ENCODE assay signal across 1 cellular context in the genomic region with DNA sequence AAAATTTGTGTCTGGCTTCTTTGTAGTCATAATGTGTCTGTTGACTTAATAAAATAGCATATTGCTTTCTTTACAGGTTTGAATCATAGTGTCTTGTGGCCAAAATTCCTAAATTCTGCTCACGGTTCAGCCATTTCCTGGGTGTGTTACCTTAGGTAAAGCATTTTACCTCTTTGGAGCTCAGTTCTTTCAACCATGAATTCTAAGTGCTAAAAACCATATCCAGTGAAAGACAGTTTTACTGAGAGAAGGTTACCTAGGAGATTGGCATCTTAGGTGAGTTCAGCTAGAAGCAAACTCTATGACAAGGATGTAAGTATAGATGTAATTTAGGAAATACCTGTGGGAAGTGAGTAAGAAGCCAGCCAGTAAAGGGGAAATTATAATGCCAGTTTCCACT.
TF ChIP-seq lines count a peak whose summit lies in the region.

No MANE protein-coding gene starts in this region.

TF ChIP-seq in GM23338, 12 proteins besides CTCF, POLR2A, EP300 and RAD21 (continued from another document):
- TF ChIP-seq, protein P1, sequence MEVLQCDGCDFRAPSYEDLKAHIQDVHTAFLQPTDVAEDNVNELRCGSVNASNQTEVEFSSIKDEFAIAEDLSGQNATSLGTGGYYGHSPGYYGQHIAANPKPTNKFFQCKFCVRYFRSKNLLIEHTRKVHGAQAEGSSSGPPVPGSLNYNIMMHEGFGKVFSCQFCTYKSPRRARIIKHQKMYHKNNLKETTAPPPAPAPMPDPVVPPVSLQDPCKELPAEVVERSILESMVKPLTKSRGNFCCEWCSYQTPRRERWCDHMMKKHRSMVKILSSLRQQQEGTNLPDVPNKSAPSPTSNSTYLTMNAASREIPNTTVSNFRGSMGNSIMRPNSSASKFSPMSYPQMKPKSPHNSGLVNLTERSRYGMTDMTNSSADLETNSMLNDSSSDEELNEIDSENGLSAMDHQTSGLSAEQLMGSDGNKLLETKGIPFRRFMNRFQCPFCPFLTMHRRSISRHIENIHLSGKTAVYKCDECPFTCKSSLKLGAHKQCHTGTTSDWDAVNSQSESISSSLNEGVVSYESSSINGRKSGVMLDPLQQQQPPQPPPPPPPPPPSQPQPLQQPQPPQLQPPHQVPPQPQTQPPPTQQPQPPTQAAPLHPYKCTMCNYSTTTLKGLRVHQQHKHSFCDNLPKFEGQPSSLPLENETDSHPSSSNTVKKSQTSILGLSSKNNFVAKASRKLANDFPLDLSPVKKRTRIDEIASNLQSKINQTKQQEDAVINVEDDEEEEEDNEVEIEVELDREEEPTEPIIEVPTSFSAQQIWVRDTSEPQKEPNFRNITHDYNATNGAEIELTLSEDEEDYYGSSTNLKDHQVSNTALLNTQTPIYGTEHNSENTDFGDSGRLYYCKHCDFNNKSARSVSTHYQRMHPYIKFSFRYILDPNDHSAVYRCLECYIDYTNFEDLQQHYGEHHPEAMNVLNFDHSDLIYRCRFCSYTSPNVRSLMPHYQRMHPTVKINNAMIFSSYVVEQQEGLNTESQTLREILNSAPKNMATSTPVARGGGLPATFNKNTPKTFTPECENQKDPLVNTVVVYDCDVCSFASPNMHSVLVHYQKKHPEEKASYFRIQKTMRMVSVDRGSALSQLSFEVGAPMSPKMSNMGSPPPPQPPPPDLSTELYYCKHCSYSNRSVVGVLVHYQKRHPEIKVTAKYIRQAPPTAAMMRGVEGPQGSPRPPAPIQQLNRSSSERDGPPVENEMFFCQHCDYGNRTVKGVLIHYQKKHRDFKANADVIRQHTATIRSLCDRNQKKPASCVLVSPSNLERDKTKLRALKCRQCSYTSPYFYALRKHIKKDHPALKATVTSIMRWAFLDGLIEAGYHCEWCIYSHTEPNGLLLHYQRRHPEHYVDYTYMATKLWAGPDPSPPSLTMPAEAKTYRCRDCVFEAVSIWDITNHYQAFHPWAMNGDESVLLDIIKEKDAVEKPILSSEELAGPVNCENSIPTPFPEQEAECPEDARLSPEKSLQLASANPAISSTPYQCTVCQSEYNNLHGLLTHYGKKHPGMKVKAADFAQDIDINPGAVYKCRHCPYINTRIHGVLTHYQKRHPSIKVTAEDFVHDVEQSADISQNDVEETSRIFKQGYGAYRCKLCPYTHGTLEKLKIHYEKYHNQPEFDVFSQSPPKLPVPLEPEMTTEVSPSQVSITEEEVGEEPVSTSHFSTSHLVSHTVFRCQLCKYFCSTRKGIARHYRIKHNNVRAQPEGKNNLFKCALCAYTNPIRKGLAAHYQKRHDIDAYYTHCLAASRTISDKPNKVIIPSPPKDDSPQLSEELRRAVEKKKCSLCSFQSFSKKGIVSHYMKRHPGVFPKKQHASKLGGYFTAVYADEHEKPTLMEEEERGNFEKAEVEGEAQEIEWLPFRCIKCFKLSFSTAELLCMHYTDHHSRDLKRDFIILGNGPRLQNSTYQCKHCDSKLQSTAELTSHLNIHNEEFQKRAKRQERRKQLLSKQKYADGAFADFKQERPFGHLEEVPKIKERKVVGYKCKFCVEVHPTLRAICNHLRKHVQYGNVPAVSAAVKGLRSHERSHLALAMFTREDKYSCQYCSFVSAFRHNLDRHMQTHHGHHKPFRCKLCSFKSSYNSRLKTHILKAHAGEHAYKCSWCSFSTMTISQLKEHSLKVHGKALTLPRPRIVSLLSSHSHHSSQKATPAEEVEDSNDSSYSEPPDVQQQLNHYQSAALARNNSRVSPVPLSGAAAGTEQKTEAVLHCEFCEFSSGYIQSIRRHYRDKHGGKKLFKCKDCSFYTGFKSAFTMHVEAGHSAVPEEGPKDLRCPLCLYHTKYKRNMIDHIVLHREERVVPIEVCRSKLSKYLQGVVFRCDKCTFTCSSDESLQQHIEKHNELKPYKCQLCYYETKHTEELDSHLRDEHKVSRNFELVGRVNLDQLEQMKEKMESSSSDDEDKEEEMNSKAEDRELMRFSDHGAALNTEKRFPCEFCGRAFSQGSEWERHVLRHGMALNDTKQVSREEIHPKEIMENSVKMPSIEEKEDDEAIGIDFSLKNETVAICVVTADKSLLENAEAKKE (CRISPR knock-in tag; IDR thresholded peaks at IDR 0.05): no peak
- TF ChIP-seq POLR2AphosphoS5 (IDR thresholded peaks at IDR 0.05; ENCODE audit: low read depth) (no peak), ZNF114 (CRISPR knock-in tag; IDR thresholded peaks at IDR 0.05) (no peak), EZH2 (IDR thresholded peaks at IDR 0.05; ENCODE audit: low read depth, unreplicated experiment) (no peak), ZNF331 (CRISPR knock-in tag; IDR thresholded peaks at IDR 0.05; ENCODE audit: low read depth) (no peak), NANOG (IDR thresholded peaks at IDR 0.05; ENCODE audit: borderline replicate concordance) (no peak), CREB1 (CRISPR knock-in tag; IDR thresholded peaks at IDR 0.05; ENCODE audit: low read depth) (no peak), EZH2phosphoT487 (IDR thresholded peaks at IDR 0.05; ENCODE audit: unreplicated experiment) (no peak), STAT1 (IDR thresholded peaks at IDR 0.05; ENCODE audit: unreplicated experiment) (no peak)
- TF ChIP-seq, protein P2, sequence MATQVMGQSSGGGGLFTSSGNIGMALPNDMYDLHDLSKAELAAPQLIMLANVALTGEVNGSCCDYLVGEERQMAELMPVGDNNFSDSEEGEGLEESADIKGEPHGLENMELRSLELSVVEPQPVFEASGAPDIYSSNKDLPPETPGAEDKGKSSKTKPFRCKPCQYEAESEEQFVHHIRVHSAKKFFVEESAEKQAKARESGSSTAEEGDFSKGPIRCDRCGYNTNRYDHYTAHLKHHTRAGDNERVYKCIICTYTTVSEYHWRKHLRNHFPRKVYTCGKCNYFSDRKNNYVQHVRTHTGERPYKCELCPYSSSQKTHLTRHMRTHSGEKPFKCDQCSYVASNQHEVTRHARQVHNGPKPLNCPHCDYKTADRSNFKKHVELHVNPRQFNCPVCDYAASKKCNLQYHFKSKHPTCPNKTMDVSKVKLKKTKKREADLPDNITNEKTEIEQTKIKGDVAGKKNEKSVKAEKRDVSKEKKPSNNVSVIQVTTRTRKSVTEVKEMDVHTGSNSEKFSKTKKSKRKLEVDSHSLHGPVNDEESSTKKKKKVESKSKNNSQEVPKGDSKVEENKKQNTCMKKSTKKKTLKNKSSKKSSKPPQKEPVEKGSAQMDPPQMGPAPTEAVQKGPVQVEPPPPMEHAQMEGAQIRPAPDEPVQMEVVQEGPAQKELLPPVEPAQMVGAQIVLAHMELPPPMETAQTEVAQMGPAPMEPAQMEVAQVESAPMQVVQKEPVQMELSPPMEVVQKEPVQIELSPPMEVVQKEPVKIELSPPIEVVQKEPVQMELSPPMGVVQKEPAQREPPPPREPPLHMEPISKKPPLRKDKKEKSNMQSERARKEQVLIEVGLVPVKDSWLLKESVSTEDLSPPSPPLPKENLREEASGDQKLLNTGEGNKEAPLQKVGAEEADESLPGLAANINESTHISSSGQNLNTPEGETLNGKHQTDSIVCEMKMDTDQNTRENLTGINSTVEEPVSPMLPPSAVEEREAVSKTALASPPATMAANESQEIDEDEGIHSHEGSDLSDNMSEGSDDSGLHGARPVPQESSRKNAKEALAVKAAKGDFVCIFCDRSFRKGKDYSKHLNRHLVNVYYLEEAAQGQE (IDR thresholded peaks at IDR 0.05; ENCODE audit: unreplicated experiment): no peak
- TF ChIP-seq, protein P3, sequence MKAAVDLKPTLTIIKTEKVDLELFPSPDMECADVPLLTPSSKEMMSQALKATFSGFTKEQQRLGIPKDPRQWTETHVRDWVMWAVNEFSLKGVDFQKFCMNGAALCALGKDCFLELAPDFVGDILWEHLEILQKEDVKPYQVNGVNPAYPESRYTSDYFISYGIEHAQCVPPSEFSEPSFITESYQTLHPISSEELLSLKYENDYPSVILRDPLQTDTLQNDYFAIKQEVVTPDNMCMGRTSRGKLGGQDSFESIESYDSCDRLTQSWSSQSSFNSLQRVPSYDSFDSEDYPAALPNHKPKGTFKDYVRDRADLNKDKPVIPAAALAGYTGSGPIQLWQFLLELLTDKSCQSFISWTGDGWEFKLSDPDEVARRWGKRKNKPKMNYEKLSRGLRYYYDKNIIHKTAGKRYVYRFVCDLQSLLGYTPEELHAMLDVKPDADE (IDR thresholded peaks at IDR 0.05): no peak
